Comparison of ENCODE assay signal across 9 cellular contexts in genomic region chr5:171207256-171207866, GRCh38.
A peak's percentile ranks its signal among the peaks of the same experiment; 100 is the strongest.
DNase-seq lines count a peak whose midpoint lies in the region; ATAC-seq, FAIRE-seq and TF ChIP-seq lines count a peak whose summit lies in the region.
"Had no signal": no experiment of that assay in that cellular context is flagged by ENCODE, and none has a peak within 500 bp of the region (broad histone marks: within the 10 kb centered on the region; RNA-seq: fewer than 3 reads in every experiment).

No MANE protein-coding gene starts in this region.

- CTCF ChIA-PET in GM12878 (lab: Yijun Ruan, JAX): interaction anchor here (0.7 to 3.4 kb wide), 14 partner anchors 9 to 438 kb away, joined by 3 to 21 read pairs (median 4); no protein-coding TSS in a partner anchor

- DNase-seq in CD14-positive monocyte (ENCODE audit: low spot score) (no peak), GM13976 (ENCODE audit: low spot score) (peak; percentile 10), NCI-H69 (lab: John Stamatoyannopoulos, UW) (peak; percentile 79), GM12878 (ENCODE audit: low read depth, low spot score) (no peak), left lobe of liver (ENCODE audit: low spot score) (no peak), islet precursor cell (no peak), NCI-H2107 treated with DMSO at 0.1 percent for 48 hours (lab: John Stamatoyannopoulos, UW; ENCODE audit: unreplicated experiment) (no peak)

- H3K36me3 Mint-ChIP-seq in CD14-positive monocyte: no peaks in the 10 kb centered on the region
- H3K36me3 Mint-ChIP-seq: naive thymus-derived CD4-positive, alpha-beta T cell had no signal

- no peaks in the 10 kb centered on the region for H3K9me3 ChIP-seq in GM12878 (replicated peaks; ENCODE audit: control insufficient read depth, insufficient read depth, low read length)

- in situ Hi-C loops in GM13976 (cut with MboI; ENCODE audit: low sequenced_read_pairs, unreplicated experiment) (no loop called here), GM12878 (cut with MboI) (no loop called here)

- BruUV-seq in GM12878 (replicated peaks; lab: Mats Ljungman, UMichigan): no TSS peak

- ATAC-seq in GM12878: peak; percentile 54
- ATAC-seq in left lobe of liver: peak; percentile 54
- ATAC-seq in HG02884 (IDR thresholded peaks at IDR 0.05; ENCODE audit: unreplicated experiment): no peak
- ATAC-seq: naive thymus-derived CD4-positive, alpha-beta T cell had no signal

- TF ChIP-seq EP300 in GM12878 (IDR thresholded peaks at IDR 0.05; ENCODE audit: borderline replicate concordance in 1 of 2, control insufficient read depth in 1 of 2, low read depth in 2 of 2, low read length in 2 of 2): no peak

- H3K4me1 Mint-ChIP-seq in CD14-positive monocyte: no peaks in the 10 kb centered on the region
- H3K4me1 Mint-ChIP-seq: naive thymus-derived CD4-positive, alpha-beta T cell had no signal

- whole genome bisulfite sequencing in GM12878 (ENCODE audit: insufficient coverage, insufficient replicate concordance, low lambda C conversion rate, missing lambda C conversion rate): under 1% methylated on average over 6 of the region's 6 CpGs

- TF ChIP-seq CTCF in CD14-positive monocyte (IDR thresholded peaks at IDR 0.05) (peak; percentile 60), GM13976 (IDR thresholded peaks at IDR 0.05; ENCODE audit: borderline replicate concordance, control extremely low read depth, extremely low read depth, insufficient read depth, missing control alignments) (no peak), GM12878 (IDR thresholded peaks at IDR 0.05 in 2 of 3, conservative IDR thresholded peaks at IDR 0.05 in 1 of 3; ENCODE audit: control insufficient read depth in 2 of 3, extremely low read depth in 1 of 3, insufficient read depth in 1 of 3, low read depth in 3 of 3, low read length in 3 of 3) (peak; percentile 26 to 47 (median 43); a peak in 4 of 6 replicates)

- H3K27ac ChIP-seq in GM12878 (ENCODE audit: control insufficient read depth, insufficient read depth): no peak overlapping the region

- H3K36me3 ChIP-seq in GM12878 (ENCODE audit: control insufficient read depth in 2 of 2, insufficient read depth in 2 of 2, low read length in 1 of 2): no peaks in the 10 kb centered on the region

- peak; percentile 52 for TF ChIP-seq RAD21 in GM12878 (IDR thresholded peaks at IDR 0.05; ENCODE audit: insufficient read depth, low read depth, low read length)

- no peak for TF ChIP-seq POLR2A in GM12878 (IDR thresholded peaks at IDR 0.05; ENCODE audit: low read depth, low read length)

- no peak overlapping the region for H3K9ac ChIP-seq in GM12878 (ENCODE audit: control insufficient read depth, insufficient read depth, low read length)

- intact Hi-C loops in CD14-positive monocyte (cut with micrococcal nuclease) (no loop called here), GM12878 (cut with micrococcal nuclease; ENCODE audit: unreplicated experiment) (loop anchor here (1.0 to 10.0 kb wide), 3 partner anchors 135 to 700 kb away; no protein-coding TSS in a partner anchor)

- H3K9me3 Mint-ChIP-seq in CD14-positive monocyte: no peaks in the 10 kb centered on the region
- H3K9me3 Mint-ChIP-seq: naive thymus-derived CD4-positive, alpha-beta T cell had no signal

- H3K4me3 ChIP-seq in GM12878: no peak overlapping the region

- POLR2A ChIA-PET in GM12878 (lab: Charles Lee): no interaction called here

- no peaks in the 10 kb centered on the region for H3K79me2 ChIP-seq in GM12878 (ENCODE audit: control insufficient read depth, insufficient read depth, low read length)

- H2AFZ ChIP-seq in GM12878 (ENCODE audit: control insufficient read depth, low read depth, low read length): no peak overlapping the region

- peak; percentile 47 for FAIRE-seq in GM12878 (lab: Jason Lieb, UNC)

- SMC1A ChIA-PET in GM12878 (lab: Charles Lee; ENCODE audit: uncharacterized antibody, unreplicated experiment): interaction anchor here (1.2 to 1.8 kb wide), 2 partner anchors 12 to 134 kb away, joined by 3 to 8 read pairs; no protein-coding TSS in a partner anchor

- no peaks in the 10 kb centered on the region for H3K27me3 ChIP-seq in GM12878 (replicated peaks in 1 of 2; ENCODE audit: control insufficient read depth in 2 of 2, insufficient read depth in 2 of 2, low read length in 1 of 2)

- RAD21 ChIA-PET in GM12878 (lab: Charles Lee; ENCODE audit: unreplicated experiment): interaction anchor here (1.0 to 1.4 kb wide), 3 partner anchors 128 to 135 kb away, joined by 3 to 7 read pairs (median 4); no protein-coding TSS in a partner anchor

- H4K20me1 ChIP-seq in GM12878 (ENCODE audit: control insufficient read depth, insufficient read depth): no peaks in the 10 kb centered on the region

- no peak overlapping the region for H3K27ac Mint-ChIP-seq in CD14-positive monocyte
- H3K27ac Mint-ChIP-seq: naive thymus-derived CD4-positive, alpha-beta T cell had no signal

- no peaks in the 10 kb centered on the region for H3K4me1 ChIP-seq in GM12878 (ENCODE audit: control insufficient read depth, insufficient read depth, low read length)

- H3K27me3 Mint-ChIP-seq in CD14-positive monocyte (ENCODE audit: low read depth in 3 of 3): no peaks in the 10 kb centered on the region

- H3K4me2 ChIP-seq in GM12878 (ENCODE audit: control insufficient read depth, insufficient read depth): no peak overlapping the region

- H3K4me3 Mint-ChIP-seq in CD14-positive monocyte: no peak overlapping the region
- H3K4me3 Mint-ChIP-seq: naive thymus-derived CD4-positive, alpha-beta T cell had no signal

TF ChIP-seq in GM12878, 131 proteins besides CTCF, POLR2A, EP300 and RAD21:
- TF ChIP-seq MYB (IDR thresholded peaks at IDR 0.05; ENCODE audit: borderline replicate concordance, low read depth, low read length) (no peak), SMC3 (IDR thresholded peaks at IDR 0.05; ENCODE audit: borderline replicate concordance, low read length) (peak; percentile 39; the same call in 1 of the 2 replicates), CBX5 (IDR thresholded peaks at IDR 0.05; ENCODE audit: low read depth) (no peak), RAD51 (IDR thresholded peaks at IDR 0.05) (no peak)

Comparison
In these comparisons a context has a peak if more than half of its experiments do, and no peak if none do; other contexts are left out.
1. DNase-seq: peak in GM13976 (single experiment) and NCI-H69 (single experiment); none in CD14-positive monocyte (single experiment), GM12878 (single experiment), left lobe of liver (single experiment), islet precursor cell (single experiment) and NCI-H2107 treated with DMSO at 0.1 percent for 48 hours (single experiment).